13 cellular contexts compared by ENCODE assay signal in genomic region chr14:75282166-75282547, GRCh38. TPM values are rescaled to one million over a fixed set of nuclear protein-coding genes. Genes with fewer than 3 reads are reported as not detected.
DNase-seq lines count a peak whose midpoint lies in the region; ATAC-seq, FAIRE-seq and TF ChIP-seq lines count a peak whose summit lies in the region.
"Had no signal": no experiment of that assay in that cellular context is flagged by ENCODE, and none has a peak within 500 bp of the region (broad histone marks: within the 10 kb centered on the region; RNA-seq: fewer than 3 reads in every experiment).

No MANE protein-coding gene starts in this region.

- TF ChIP-seq POLR2A in sigmoid colon (IDR thresholded peaks at IDR 0.05): peak in 1 of 2 donors; percentile 7
- TF ChIP-seq POLR2A in vagina (IDR thresholded peaks at IDR 0.05): no peak

- peaks cover 0 to 29% (median 23%) of the 10 kb centered on the region in 4 donors for H3K4me1 ChIP-seq in sigmoid colon
- peaks cover 22% of the 10 kb centered on the region for H3K4me1 ChIP-seq in vagina
- H3K4me1 ChIP-seq in pancreas: peaks cover 10 to 28% (median 13%) of the 10 kb centered on the region in 3 donors

- peaks cover 70% of the 10 kb centered on the region for H3K9me3 Mint-ChIP-seq in HFFc6
- H3K9me3 Mint-ChIP-seq: neural progenitor cell had no signal

- no peaks in the 10 kb centered on the region for H3K27me3 ChIP-seq in sigmoid colon
- H3K27me3 ChIP-seq in vagina: no peaks in the 10 kb centered on the region
- H3K27me3 ChIP-seq in pancreas: no peaks in the 10 kb centered on the region
- H3K27me3 ChIP-seq: ascending aorta, heart right ventricle had no signal

- peak overlapping the region in 3 of 4 donors; percentile 99 to 100 (median 100) for H3K27ac ChIP-seq in sigmoid colon
- H3K27ac ChIP-seq in vagina: no peak overlapping the region
- H3K27ac ChIP-seq in pancreas: peak overlapping the region in 2 of 4 donors; percentile 17 to 73
- H3K27ac ChIP-seq: KMS-11, neural progenitor cell had no signal

- TF ChIP-seq CTCF in HFFc6 (IDR thresholded peaks at IDR 0.05) (no peak), sigmoid colon (IDR thresholded peaks at IDR 0.05) (no peak), vagina (IDR thresholded peaks at IDR 0.05) (no peak), pancreas (IDR thresholded peaks at IDR 0.05) (no peak)

- H3K36me3 ChIP-seq in sigmoid colon (peaks cover 0 to 20% (median 8%) of the 10 kb centered on the region in 4 donors), vagina (peaks cover 0 to 17% of the 10 kb centered on the region in 2 donors), pancreas (peaks cover 0 to 18% (median 0%) of the 10 kb centered on the region in 3 donors)
- H3K36me3 ChIP-seq: neural progenitor cell had no signal

- TF ChIP-seq EP300 in sigmoid colon (IDR thresholded peaks at IDR 0.05): no peak

- peaks cover 43% of the 10 kb centered on the region for H3K4me1 Mint-ChIP-seq in HFFc6 (ENCODE audit: low read depth)

- peak overlapping the region; percentile 83 for H3K4me3 Mint-ChIP-seq in HFFc6

- no peak for FAIRE-seq in pancreas (lab: Jason Lieb, UNC)

- H3K4me3 ChIP-seq in sigmoid colon (peak overlapping the region in 1 of 4 donors; percentile 69), vagina (no peak overlapping the region), pancreas (peak overlapping the region in 1 of 4 donors; percentile 83)
- H3K4me3 ChIP-seq: neural progenitor cell had no signal

- no peak for ATAC-seq in pancreas
- ATAC-seq: heart right ventricle had no signal

- H3K9me3 ChIP-seq in sigmoid colon (no peaks in the 10 kb centered on the region), vagina (no peaks in the 10 kb centered on the region), pancreas (no peaks in the 10 kb centered on the region)
- H3K9me3 ChIP-seq: ascending aorta, heart right ventricle had no signal

- intact Hi-C loops in sigmoid colon (cut with DNase I): no loop called here
- intact Hi-C loops in vagina (cut with DNase I): no loop called here
- intact Hi-C loops in pancreas (cut with DNase I): loop anchor here in 1 of 3 donors (10.0 kb wide), 1 partner anchor 117 kb away; no protein-coding TSS in a partner anchor

- H3K27ac Mint-ChIP-seq in HFFc6: peak overlapping the region; percentile 86
- H3K27ac Mint-ChIP-seq: neural progenitor cell had no signal

- DNase-seq in HFFc6 (no peak), astrocyte of the hippocampus (ENCODE audit: low read depth, low spot score) (peak; percentile 50), globus pallidus (ENCODE audit: low spot score) (peak; percentile 58), sigmoid colon (no peak), kidney glomerular epithelial cell (lab: John Stamatoyannopoulos, UW) (no peak), vagina (ENCODE audit: extremely low spot score in 2 of 2) (no peak), GF-D8 (lab: John Stamatoyannopoulos, UW) (no peak), pancreas (no peak)
- DNase-seq: heart right ventricle, NCI-H226 had no signal

- H3K27me3 Mint-ChIP-seq in HFFc6 (ENCODE audit: insufficient read depth): peaks cover 82% of the 10 kb centered on the region

- H3K36me3 Mint-ChIP-seq in HFFc6 (ENCODE audit: low read depth): peaks cover 49% of the 10 kb centered on the region

- 81 to 92% methylated on average over 4 of the region's 4 CpGs for WGBS in sigmoid colon, 2 donors
- WGBS in pancreas, 2 donors: 84 to 89% methylated on average over 4 of the region's 4 CpGs

RNA-seq across cellular contexts. Expression of gene FOS, which starts 3.5 kb away (rescaled TPM):
- 100 to 1,000 TPM; 118 to 368 (median 342) TPM for total RNA-seq in HFFc6 (2021; fragmentation: NEBNext Ultra II Directional; extraction: Animal tissue kit (Norgen Biotek cat#: 25700))
- total RNA-seq in sigmoid colon: 1,000 to 10,000 TPM in 1 of 4 donors, 100 to 1,000 TPM in 3; 172 to 1,048 (median 650) TPM
- polyA plus RNA-seq in sigmoid colon: 100 to 1,000 TPM; 108 to 374 (median 306) TPM
- 884 TPM for total RNA-seq in vagina
- total RNA-seq in pancreas: 100 to 1,000 TPM in 2 of 6 donors, 10 to 100 TPM in 4; 56.4 to 209 (median 81.4) TPM
- polyA plus RNA-seq in pancreas: 100 to 1,000 TPM; 103 to 303 TPM

Comparison
In these comparisons a context has a peak if more than half of its experiments do, and no peak if none do; other contexts are left out.
1. DNase-seq: peak in astrocyte of the hippocampus (single experiment) and globus pallidus (single experiment); none in HFFc6 (single experiment), sigmoid colon (single experiment), kidney glomerular epithelial cell (single experiment), vagina (0 of 2), GF-D8 (single experiment) and pancreas (0 of 6).